In the genomic region with DNA sequence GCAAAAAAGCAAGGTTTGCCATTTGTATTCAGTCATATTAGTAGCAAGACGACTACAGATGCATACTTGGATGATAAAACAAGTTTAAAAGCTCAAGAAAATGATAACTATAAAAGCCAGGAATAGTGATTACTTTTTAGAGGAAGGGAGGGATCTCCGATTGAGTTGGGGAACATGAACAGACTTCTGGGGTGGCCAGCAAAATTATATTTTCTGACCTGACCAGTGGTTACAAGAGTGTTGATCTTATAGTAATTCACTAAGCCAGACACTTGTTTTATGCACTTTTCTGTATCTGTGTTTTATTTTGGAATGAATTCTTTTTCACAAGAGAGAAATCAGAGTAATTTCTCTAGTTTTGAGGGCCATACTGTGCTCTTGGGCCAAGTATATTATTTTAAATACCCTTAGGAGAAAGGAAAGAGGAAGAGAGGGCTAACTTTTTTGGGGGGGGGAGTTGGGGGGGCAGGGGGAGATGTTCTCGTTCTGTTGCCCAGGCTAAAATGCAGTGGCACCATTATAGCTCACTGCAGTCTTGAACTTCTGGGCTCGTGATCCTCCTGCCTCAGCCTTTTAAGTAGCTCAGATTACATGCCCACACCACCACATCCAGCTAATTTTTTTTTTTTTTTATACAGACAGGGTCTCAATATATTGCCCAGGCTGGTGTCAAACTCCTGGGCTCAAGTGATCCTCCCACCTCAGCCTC, we compare ENCODE assay signal across 19 cellular contexts. TPM values are rescaled to one million over a fixed set of nuclear protein-coding genes. Genes with fewer than 3 reads are reported as not detected.
DNase-seq lines count a peak whose midpoint lies in the region; ATAC-seq and TF ChIP-seq lines count a peak whose summit lies in the region.
"Had no signal": no experiment of that assay in that cellular context is flagged by ENCODE, and none has a peak within 500 bp of the region (broad histone marks: within the 10 kb centered on the region; RNA-seq: fewer than 3 reads in every experiment).

No MANE protein-coding gene starts in this region.

- no peaks in the 10 kb centered on the region for H3K9me3 ChIP-seq in CD8-positive, alpha-beta T cell (ENCODE audit: low read length)

- peaks cover 87% of the 10 kb centered on the region for H3K4me1 Mint-ChIP-seq in T-helper 2 cell treated with Interferon-gamma antibody and Interleukin-4, amounts not matched to agents 5 μg/mL and 100 μg/mL, for 36 hours (ENCODE audit: low read depth)
- peaks cover 95% of the 10 kb centered on the region for H3K4me1 Mint-ChIP-seq in CD8-positive, alpha-beta T cell (ENCODE audit: low read depth)
- peaks cover 49 to 99% (median 92%) of the 10 kb centered on the region in 4 donors for H3K4me1 Mint-ChIP-seq in naive thymus-derived CD8-positive, alpha-beta T cell

- H3K27ac ChIP-seq in CD8-positive, alpha-beta T cell (ENCODE audit: low read depth, low read length): peak overlapping the region; percentile 30

- no peaks in the 10 kb centered on the region for H3K9me3 Mint-ChIP-seq in T-helper 2 cell treated with Interferon-gamma antibody and Interleukin-4, amounts not matched to agents 5 μg/mL and 100 μg/mL, for 36 hours
- H3K9me3 Mint-ChIP-seq in CD8-positive, alpha-beta T cell: no peaks in the 10 kb centered on the region
- H3K9me3 Mint-ChIP-seq in activated naive CD4-positive, alpha-beta T cell treated with anti-CD3 and anti-CD28 coated beads, Interleukin-2, amount 50 U/mL, for 72 hours: peaks cover 4 to 7% of the 10 kb centered on the region in 2 donors
- no peaks in the 10 kb centered on the region for H3K9me3 Mint-ChIP-seq in naive thymus-derived CD8-positive, alpha-beta T cell

- H3K27me3 ChIP-seq in CD8-positive, alpha-beta T cell (ENCODE audit: insufficient read depth, low read length): no peaks in the 10 kb centered on the region

- ATAC-seq in CD8-positive, alpha-beta T cell: no peak
- ATAC-seq in activated naive CD4-positive, alpha-beta T cell treated with anti-CD3 and anti-CD28 coated beads, Interleukin-2, amount 50 U/mL, for 72 hours: no peak
- ATAC-seq in naive thymus-derived CD8-positive, alpha-beta T cell: no peak
- ATAC-seq in GM18511 (IDR thresholded peaks at IDR 0.05; ENCODE audit: unreplicated experiment): no peak
- ATAC-seq: esophagus mucosa had no signal

- DNase-seq in T-helper 2 cell treated with Interferon-gamma antibody and Interleukin-4, amounts not matched to agents 5 μg/mL and 100 μg/mL, for 36 hours (ENCODE audit: low spot score): no peak
- DNase-seq in T-helper 2 cell (no peak), DMS 273 treated with DMSO at 0.1 percent for 48 hours (lab: John Stamatoyannopoulos, UW) (no peak), DMS153 (lab: John Stamatoyannopoulos, UW) (no peak)
- DNase-seq in CD8-positive, alpha-beta T cell: no peak
- no peak for DNase-seq in activated naive CD4-positive, alpha-beta T cell treated with anti-CD3 and anti-CD28 coated beads, Interleukin-2, amount 50 U/mL, for 72 hours (ENCODE audit: low spot score in 2 of 2)
- no peak for DNase-seq in naive thymus-derived CD8-positive, alpha-beta T cell
- DNase-seq: 8988T, anterior cingulate cortex, COR-L47, GF-D8, head of caudate nucleus, islet precursor cell, NCI-H1694 treated with DMSO at 0.1 percent for 48 hours, NCI-H446, SIG-M5 had no signal

- H3K4me1 ChIP-seq in CD8-positive, alpha-beta T cell (ENCODE audit: insufficient read depth, low read length): peaks cover 99% of the 10 kb centered on the region

- intact Hi-C loops in CD8-positive, alpha-beta T cell (cut with DNase I, micrococcal nuclease): loop anchor here in 1 of 2 experiments (2.0 kb wide), 1 partner anchor 47 kb away; no protein-coding TSS in a partner anchor

- H3K27me3 Mint-ChIP-seq in T-helper 2 cell treated with Interferon-gamma antibody and Interleukin-4, amounts not matched to agents 5 μg/mL and 100 μg/mL, for 36 hours (ENCODE audit: low read depth): no peaks in the 10 kb centered on the region
- H3K27me3 Mint-ChIP-seq in CD8-positive, alpha-beta T cell (ENCODE audit: low read depth): no peaks in the 10 kb centered on the region
- no peaks in the 10 kb centered on the region for H3K27me3 Mint-ChIP-seq in naive thymus-derived CD8-positive, alpha-beta T cell

- H3K4me3 ChIP-seq in CD8-positive, alpha-beta T cell (ENCODE audit: low read depth, low read length): no peak overlapping the region
- H3K4me3 ChIP-seq: coronary artery had no signal

- peak overlapping the region; percentile 73 for H3K27ac Mint-ChIP-seq in T-helper 2 cell treated with Interferon-gamma antibody and Interleukin-4, amounts not matched to agents 5 μg/mL and 100 μg/mL, for 36 hours
- peak overlapping the region; percentile 91 for H3K27ac Mint-ChIP-seq in CD8-positive, alpha-beta T cell
- H3K27ac Mint-ChIP-seq in activated naive CD4-positive, alpha-beta T cell treated with anti-CD3 and anti-CD28 coated beads, Interleukin-2, amount 50 U/mL, for 72 hours: peak overlapping the region; percentile 75 to 93
- peak overlapping the region; percentile 87 to 100 (median 96) for H3K27ac Mint-ChIP-seq in naive thymus-derived CD8-positive, alpha-beta T cell

- POLR2A ChIA-PET in CD8-positive, alpha-beta T cell (lab: Charles Lee): interaction anchor here (1.2 to 8.8 kb wide), 9 partner anchors 7 to 55 kb away, joined by 4 to 90 read pairs (median 8); no protein-coding TSS in a partner anchor
- POLR2A ChIA-PET in naive thymus-derived CD8-positive, alpha-beta T cell (lab: Charles Lee): interaction anchor here (0.9 to 9.7 kb wide), 14 partner anchors 8 to 1770 kb away, joined by 3 to 170 read pairs (median 8); no protein-coding TSS in a partner anchor

- H3K36me3 Mint-ChIP-seq in T-helper 2 cell treated with Interferon-gamma antibody and Interleukin-4, amounts not matched to agents 5 μg/mL and 100 μg/mL, for 36 hours (ENCODE audit: low read depth): peaks cover 46% of the 10 kb centered on the region
- peaks cover 55% of the 10 kb centered on the region for H3K36me3 Mint-ChIP-seq in CD8-positive, alpha-beta T cell
- H3K36me3 Mint-ChIP-seq in activated naive CD4-positive, alpha-beta T cell treated with anti-CD3 and anti-CD28 coated beads, Interleukin-2, amount 50 U/mL, for 72 hours: peaks cover 49 to 58% of the 10 kb centered on the region in 2 donors
- peaks cover 11 to 62% (median 38%) of the 10 kb centered on the region in 3 donors for H3K36me3 Mint-ChIP-seq in naive thymus-derived CD8-positive, alpha-beta T cell

- peak overlapping the region; percentile 61 for H3K4me3 Mint-ChIP-seq in T-helper 2 cell treated with Interferon-gamma antibody and Interleukin-4, amounts not matched to agents 5 μg/mL and 100 μg/mL, for 36 hours
- H3K4me3 Mint-ChIP-seq in CD8-positive, alpha-beta T cell: peak overlapping the region; percentile 55
- H3K4me3 Mint-ChIP-seq in naive thymus-derived CD8-positive, alpha-beta T cell: peak overlapping the region in 9 of 10 donors; percentile 46 to 83 (median 68)

- no peak for TF ChIP-seq CTCF in CD8-positive, alpha-beta T cell (IDR thresholded peaks at IDR 0.05)

- CTCF ChIA-PET in CD8-positive, alpha-beta T cell (lab: Charles Lee): interaction anchor here (0.6 to 1.7 kb wide), 3 partner anchors 21 to 35 kb away, joined by 3 to 4 read pairs (median 4); no protein-coding TSS in a partner anchor

- peaks cover 20% of the 10 kb centered on the region for H3K36me3 ChIP-seq in CD8-positive, alpha-beta T cell (ENCODE audit: insufficient read depth, low read length)

RNA-seq across cellular contexts. Expression of a gene that starts 57.3 kb away (rescaled TPM):
- total RNA-seq in CD8-positive, alpha-beta T cell: 100 to 1,000 TPM; 191 to 197 TPM
- total RNA-seq in activated naive CD4-positive, alpha-beta T cell treated with anti-CD3 and anti-CD28 coated beads, Interleukin-2, amount 50 U/mL, for 72 hours: 10 to 100 TPM; 45.0 to 74.1 TPM
- 100 to 1,000 TPM; 260 to 268 TPM for total RNA-seq in naive thymus-derived CD8-positive, alpha-beta T cell
- 100 to 1,000 TPM; 128 to 226 (median 131) TPM for polyA plus RNA-seq in naive thymus-derived CD8-positive, alpha-beta T cell
